ENCODE assay signal across 22 cellular contexts in the genomic region with DNA sequence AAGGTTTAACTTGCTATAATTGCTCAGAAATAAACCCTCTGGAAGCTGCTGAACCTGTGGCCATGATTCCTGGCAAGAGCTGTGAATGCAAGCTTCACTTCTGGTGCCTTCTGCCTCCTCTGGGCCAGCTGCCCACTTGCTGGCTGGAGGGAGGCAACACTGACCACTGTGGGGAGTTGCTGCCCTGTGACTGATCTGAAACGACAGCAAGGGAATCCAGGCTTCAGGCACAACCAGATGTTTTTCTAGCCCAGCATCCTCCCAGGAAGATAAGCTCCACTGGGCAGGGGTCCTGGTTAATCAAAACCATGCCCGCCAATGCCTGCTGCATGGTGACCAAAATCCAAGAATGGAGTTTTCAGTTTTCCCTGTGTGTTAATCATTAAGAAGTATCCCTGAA.
A peak's percentile ranks its signal among the peaks of the same experiment; 100 is the strongest.
DNase-seq lines count a peak whose midpoint lies in the region; ATAC-seq and TF ChIP-seq lines count a peak whose summit lies in the region.
"Had no signal": no experiment of that assay in that cellular context is flagged by ENCODE, and none has a peak within 500 bp of the region (broad histone marks: within the 10 kb centered on the region; RNA-seq: fewer than 3 reads in every experiment).

No MANE protein-coding gene starts in this region.

- H3K36me3 ChIP-seq in heart right ventricle (no peaks in the 10 kb centered on the region), sigmoid colon (no peaks in the 10 kb centered on the region), stomach (no peaks in the 10 kb centered on the region)
- H3K36me3 ChIP-seq: gastroesophageal sphincter, lower lobe of right lung, spleen had no signal

- no peaks in the 10 kb centered on the region for H3K9me3 ChIP-seq in heart right ventricle
- H3K9me3 ChIP-seq in sigmoid colon, result no peaks in the 10 kb centered on the region
- no peaks in the 10 kb centered on the region for H3K9me3 ChIP-seq in stomach
- H3K9me3 ChIP-seq: lower lobe of right lung, spleen had no signal

- H3K27me3 ChIP-seq in heart right ventricle (peaks cover 0 to 41% (median 7%) of the 10 kb centered on the region in 7 donors), sigmoid colon (peaks cover 0 to 15% (median 5%) of the 10 kb centered on the region in 3 donors), stomach (peaks cover 0 to 42% (median 13%) of the 10 kb centered on the region in 3 donors)

- H3K4me1 ChIP-seq in heart right ventricle, result no peaks in the 10 kb centered on the region
- no peaks in the 10 kb centered on the region for H3K4me1 ChIP-seq in sigmoid colon
- H3K4me1 ChIP-seq in stomach, result no peaks in the 10 kb centered on the region
- H3K4me1 ChIP-seq: gastroesophageal sphincter, lower lobe of right lung, spleen had no signal

- no peak for TF ChIP-seq POLR2A in sigmoid colon (IDR thresholded peaks at IDR 0.05)
- no peak for TF ChIP-seq POLR2A in stomach (IDR thresholded peaks at IDR 0.05)

- intact Hi-C loops in heart right ventricle (cut with DNase I) (no loop called here), sigmoid colon (cut with DNase I) (no loop called here), stomach (cut with DNase I; ENCODE audit: low total_unique reads) (no loop called here)

- in situ Hi-C loops in G401 (cut with HindIII; ENCODE audit: low sequenced_read_pairs), result no loop called here

- H3K4me3 ChIP-seq in heart right ventricle (no peak overlapping the region), sigmoid colon (no peak overlapping the region), stomach (no peak overlapping the region)
- H3K4me3 ChIP-seq: gastroesophageal sphincter, GM23338, lower lobe of right lung, spleen had no signal

- no peak for TF ChIP-seq EP300 in sigmoid colon (IDR thresholded peaks at IDR 0.05)
- no peak for TF ChIP-seq EP300 in stomach (IDR thresholded peaks at IDR 0.05)

- 15 to 21% methylated on average over 2 of the region's 2 CpGs for whole genome bisulfite sequencing in heart right ventricle, 2 donors
- 51 to 55% methylated on average over 2 of the region's 2 CpGs for WGBS in sigmoid colon, 2 donors
- 28 to 49% (median 43%) methylated on average over 2 of the region's 2 CpGs for WGBS in stomach, 5 donors

- TF ChIP-seq CTCF in heart right ventricle (IDR thresholded peaks at IDR 0.05), result peak in 1 of 9 donors; percentile 11
- TF ChIP-seq CTCF in sigmoid colon (IDR thresholded peaks at IDR 0.05), result no peak
- TF ChIP-seq CTCF in stomach (IDR thresholded peaks at IDR 0.05), result no peak

- peak; percentile 39; the same call in 1 of the 3 replicates for ATAC-seq in SK-N-SH treated with all-trans-retinoic acid at 6 μM for 48 hours
- ATAC-seq in heart right ventricle, result peak in 3 of 8 donors; percentile 33 to 70 (median 51)
- ATAC-seq: gastroesophageal sphincter, GM23338, lower lobe of right lung, T-cell had no signal

- H3K27ac ChIP-seq in heart right ventricle (no peak overlapping the region), sigmoid colon (no peak overlapping the region), stomach (no peak overlapping the region)
- H3K27ac ChIP-seq: gastroesophageal sphincter, lower lobe of right lung, RWPE1, spleen had no signal

- DNase-seq in G401 (ENCODE audit: low spot score) (peak; percentile 20), heart right ventricle (peak; percentile 12 to 37), pons (ENCODE audit: low spot score) (peak; percentile 67), sigmoid colon (no peak), stomach (no peak), NCI-H1092 (lab: John Stamatoyannopoulos, UW) (no peak)
- no peak for DNase-seq in activated CD4-positive, alpha-beta T cell treated with anti-CD3 and anti-CD28 coated beads, Interleukin-2, amount 50 U/mL, for 48 hours
- DNase-seq: activated CD4-positive, alpha-beta T cell treated with anti-CD3 and anti-CD28 coated beads, Interleukin-2, amount 50 U/mL, for 1 hour; activated naive CD4-positive, alpha-beta T cell; CD4-positive, CD25-positive, alpha-beta regulatory T cell; DMS53; lower lobe of right lung; MM.1S; naive B cell; NCI-H1930; NK-92 treated with Interleukin-12 subunit alpha and Interleukin-12 subunit beta, amount 100 ng/mL, for 24 hours; spleen; T-cell had no signal

TF ChIP-seq in SK-N-SH treated with all-trans-retinoic acid at 6 μM for 48 hours, 23 proteins besides CTCF, POLR2A, EP300 and RAD21:
- TF ChIP-seq ZFP3 (CRISPR knock-in tag; IDR thresholded peaks at IDR 0.05) (no peak), TCF4 (CRISPR knock-in tag; IDR thresholded peaks at IDR 0.05; ENCODE audit: borderline replicate concordance) (peak; percentile 90)
- TF ChIP-seq, protein P1, sequence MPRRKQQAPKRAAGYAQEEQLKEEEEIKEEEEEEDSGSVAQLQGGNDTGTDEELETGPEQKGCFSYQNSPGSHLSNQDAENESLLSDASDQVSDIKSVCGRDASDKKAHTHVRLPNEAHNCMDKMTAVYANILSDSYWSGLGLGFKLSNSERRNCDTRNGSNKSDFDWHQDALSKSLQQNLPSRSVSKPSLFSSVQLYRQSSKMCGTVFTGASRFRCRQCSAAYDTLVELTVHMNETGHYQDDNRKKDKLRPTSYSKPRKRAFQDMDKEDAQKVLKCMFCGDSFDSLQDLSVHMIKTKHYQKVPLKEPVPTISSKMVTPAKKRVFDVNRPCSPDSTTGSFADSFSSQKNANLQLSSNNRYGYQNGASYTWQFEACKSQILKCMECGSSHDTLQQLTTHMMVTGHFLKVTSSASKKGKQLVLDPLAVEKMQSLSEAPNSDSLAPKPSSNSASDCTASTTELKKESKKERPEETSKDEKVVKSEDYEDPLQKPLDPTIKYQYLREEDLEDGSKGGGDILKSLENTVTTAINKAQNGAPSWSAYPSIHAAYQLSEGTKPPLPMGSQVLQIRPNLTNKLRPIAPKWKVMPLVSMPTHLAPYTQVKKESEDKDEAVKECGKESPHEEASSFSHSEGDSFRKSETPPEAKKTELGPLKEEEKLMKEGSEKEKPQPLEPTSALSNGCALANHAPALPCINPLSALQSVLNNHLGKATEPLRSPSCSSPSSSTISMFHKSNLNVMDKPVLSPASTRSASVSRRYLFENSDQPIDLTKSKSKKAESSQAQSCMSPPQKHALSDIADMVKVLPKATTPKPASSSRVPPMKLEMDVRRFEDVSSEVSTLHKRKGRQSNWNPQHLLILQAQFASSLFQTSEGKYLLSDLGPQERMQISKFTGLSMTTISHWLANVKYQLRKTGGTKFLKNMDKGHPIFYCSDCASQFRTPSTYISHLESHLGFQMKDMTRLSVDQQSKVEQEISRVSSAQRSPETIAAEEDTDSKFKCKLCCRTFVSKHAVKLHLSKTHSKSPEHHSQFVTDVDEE (CRISPR knock-in tag; IDR thresholded peaks at IDR 0.05), result peak; percentile 64; the same call in 1 of the 2 replicates

Comparison
In these comparisons a context has a peak if more than half of its experiments do, and no peak if none do; other contexts are left out.
1. DNase-seq: peak in G401 (single experiment), heart right ventricle (2 of 2) and pons (single experiment); none in sigmoid colon (single experiment), activated CD4-positive, alpha-beta T cell treated with anti-CD3 and anti-CD28 coated beads, Interleukin-2, amount 50 U/mL, for 48 hours (0 of 2), stomach (single experiment) and NCI-H1092 (single experiment).